Comparison of ENCODE assay signal across 8 cellular contexts in genomic region chr12:56315626-56316473, GRCh38. TPM values are rescaled to one million over a fixed set of nuclear protein-coding genes. Genes with fewer than 3 reads are reported as not detected.
DNase-seq lines count a peak whose midpoint lies in the region; ATAC-seq and TF ChIP-seq lines count a peak whose summit lies in the region.

CNPY2 (minus strand) TSS chr12:56315988; CDS start chr12:56315217, 771 bp downstream.

- H3K36me3 Mint-ChIP-seq in activated B cell treated with CpG ODN at 0.5 μM for 24 hours (ENCODE audit: low read depth) = peaks cover 42% of the 10 kb centered on the region

- peaks cover 0 to 71% (median 26%) of the 10 kb centered on the region in 6 donors for H3K36me3 ChIP-seq in spleen

- intact Hi-C loops in activated B cell treated with CpG ODN at 0.5 μM for 24 hours (cut with micrococcal nuclease) (loop anchor here (1.0 kb wide), 12 partner anchors 16 to 926 kb away; partner anchors contain the start of genes CS, IL23A, RNF41 and SPRYD4), spleen (cut with DNase I; ENCODE audit: low total_unique reads) (no loop called here)

- H3K27ac ChIP-seq in caudate nucleus (ENCODE audit: low read depth, low read length) (peak within 1 kb of the TSS; percentile 99), spleen (peak within 1 kb of the TSS; percentile 91 to 97 (median 95))

- TF ChIP-seq POLR2A in GM18951 (IDR thresholded peaks at IDR 0.05; ENCODE audit: extremely low read depth, insufficient read depth, insufficient read length) (peak; percentile 88), spleen (IDR thresholded peaks at IDR 0.05) (peak in 1 of 3 donors; percentile 82)

- no peaks in the 10 kb centered on the region for H3K9me3 Mint-ChIP-seq in activated B cell treated with CpG ODN at 0.5 μM for 24 hours

- H3K27ac Mint-ChIP-seq in activated B cell treated with CpG ODN at 0.5 μM for 24 hours = peak within 1 kb of the TSS; percentile 98

- H3K4me1 Mint-ChIP-seq in activated B cell treated with CpG ODN at 0.5 μM for 24 hours = peaks cover 21% of the 10 kb centered on the region

- POLR2A ChIA-PET in activated B cell treated with CpG ODN at 0.5 μM for 24 hours (lab: Charles Lee) = interaction anchor here (0.6 to 4.9 kb wide), 54 partner anchors 8 to 1817 kb away, joined by 3 to 61 read pairs (median 4); partner anchors contain the start of genes ANKRD52, COQ10A, ESYT1 and GLS2

- no peak for TF ChIP-seq CTCF in activated B cell treated with CpG ODN at 0.5 μM for 24 hours (IDR thresholded peaks at IDR 0.05)
- peak in 6 of 11 experiments; percentile 21 to 52 (median 41) for TF ChIP-seq CTCF in spleen (IDR thresholded peaks at IDR 0.05 in 8 of 11, conservative IDR thresholded peaks at IDR 0.05 in 3 of 11)

- 0% methylated on average over 36 to 62 of the region's 62 CpGs for WGBS in spleen, 5 donors

- DNase-seq in AG08396 (ENCODE audit: low spot score) (peak; percentile 94), NCI-H345 (lab: John Stamatoyannopoulos, UW) (peak; percentile 98), activated B cell treated with CpG ODN at 0.5 μM for 24 hours (peak; percentile 85), caudate nucleus (lab: John Stamatoyannopoulos, UW) (peak; percentile 72 to 98 (median 93)), inferior parietal cortex (ENCODE audit: extremely low spot score) (peak; percentile 92), spleen (peak; percentile 99)

- peaks cover 6 to 30% (median 21%) of the 10 kb centered on the region in 6 donors for H3K4me1 ChIP-seq in spleen

- no peaks in the 10 kb centered on the region for H3K9me3 ChIP-seq in spleen

- H3K4me3 ChIP-seq in spleen = peak within 1 kb of the TSS; percentile 68 to 99 (median 78)

- peak within 1 kb of the TSS; percentile 98 for H3K4me3 Mint-ChIP-seq in activated B cell treated with CpG ODN at 0.5 μM for 24 hours

- in situ Hi-C loops in GM18951 (cut with MboI; ENCODE audit: low sequenced_read_pairs, unreplicated experiment) = no loop called here

- ATAC-seq in HG03196 (IDR thresholded peaks at IDR 0.05; ENCODE audit: unreplicated experiment) (peak; percentile 83), activated B cell treated with CpG ODN at 0.5 μM for 24 hours (ENCODE audit: low read depth) (peak; percentile 89)

- H3K27me3 ChIP-seq in spleen (replicated peaks in 1 of 7) = no peaks in the 10 kb centered on the region

- no peaks in the 10 kb centered on the region for H3K27me3 Mint-ChIP-seq in activated B cell treated with CpG ODN at 0.5 μM for 24 hours

- CTCF ChIA-PET in activated B cell treated with CpG ODN at 0.5 μM for 24 hours (lab: Charles Lee) = interaction anchor here (0.7 to 3.1 kb wide), 9 partner anchors 17 to 151 kb away, joined by 3 to 51 read pairs (median 3); partner anchors contain the start of genes ANKRD52, PAN2 and STAT2

RNA-seq across cellular contexts. Expression of gene CNPY2, which starts in this region (rescaled TPM):
- 72.1 and 98.8 TPM in 2 replicates for total RNA-seq in activated B cell treated with CpG ODN at 0.5 μM for 24 hours
- 10 to 100 TPM; 63.0 to 79.7 (median 71.9) TPM for total RNA-seq in spleen
- 10 to 100 TPM; 81.9 to 86.9 (median 86.7) TPM for polyA plus RNA-seq in spleen

Comparison
In these comparisons a context has a peak if more than half of its experiments do, and no peak if none do; other contexts are left out.
1. Peak in every context shown above with its lines: DNase-seq, ATAC-seq, H3K4me3 ChIP-seq and H3K27ac ChIP-seq.